8 cellular contexts compared by ENCODE assay signal in genomic region chr4:183905593-183906485, GRCh38. TPM values are rescaled to one million over a fixed set of nuclear protein-coding genes. Genes with fewer than 3 reads are reported as not detected.
A peak's percentile ranks its signal among the peaks of the same experiment; 100 is the strongest.
DNase-seq lines count a peak whose midpoint lies in the region; ATAC-seq and TF ChIP-seq lines count a peak whose summit lies in the region.

No MANE protein-coding gene starts in this region.

- TF ChIP-seq CTCF in esophagus muscularis mucosa (IDR thresholded peaks at IDR 0.05) (no peak), mucosa of descending colon (IDR thresholded peaks at IDR 0.05) (no peak), type B pancreatic cell (conservative IDR thresholded peaks at IDR 0.05) (no peak)

- H3K36me3 ChIP-seq in esophagus muscularis mucosa (no peaks in the 10 kb centered on the region), mucosa of descending colon (ENCODE audit: low read depth) (no peaks in the 10 kb centered on the region)

- TF ChIP-seq POLR2A in esophagus muscularis mucosa (IDR thresholded peaks at IDR 0.05; ENCODE audit: low read depth), result no peak

- ATAC-seq in SK-N-SH treated with all-trans-retinoic acid at 6 μM for 48 hours (peak; percentile 73), mucosa of descending colon (peak; percentile 60), HG02981 (IDR thresholded peaks at IDR 0.05; ENCODE audit: unreplicated experiment) (no peak), HG02588 (IDR thresholded peaks at IDR 0.05; ENCODE audit: unreplicated experiment) (no peak)

- no peaks in the 10 kb centered on the region for H3K27me3 ChIP-seq in esophagus muscularis mucosa

- H3K4me3 ChIP-seq in esophagus muscularis mucosa (peak overlapping the region; percentile 65 to 73 (median 71)), mucosa of descending colon (peak overlapping the region; percentile 9)

- H3K27me3 Mint-ChIP-seq in type B pancreatic cell, result peaks cover 33% of the 10 kb centered on the region

- TF ChIP-seq EP300 in esophagus muscularis mucosa (IDR thresholded peaks at IDR 0.05), result no peak

- peak overlapping the region; percentile 88 for H3K4me3 Mint-ChIP-seq in type B pancreatic cell

- H3K36me3 Mint-ChIP-seq in type B pancreatic cell, result peaks cover 8% of the 10 kb centered on the region

- DNase-seq in stimulated activated CD4-positive, alpha-beta T cell treated with anti-CD3 and anti-CD28 coated beads, Interleukin-15, amount 100 ng/mL, for 24 hours, result peak; percentile 24
- no peak for DNase-seq in stimulated activated CD4-positive, alpha-beta T cell treated with anti-CD3 and anti-CD28 coated beads, Interleukin-1b, Interleukin-23, amount 100 ng/mL, for 48 hours
- no peak for DNase-seq in esophagus muscularis mucosa (ENCODE audit: extremely low spot score)
- peak in 2 of 3 donors; percentile 32 to 48 for DNase-seq in mucosa of descending colon
- DNase-seq in type B pancreatic cell (ENCODE audit: extremely low spot score, unreplicated experiment), result peak; percentile 73

- peak overlapping the region; percentile 35 for H3K27ac Mint-ChIP-seq in type B pancreatic cell

- under 1% methylated on average over 25 of the region's 93 CpGs for WGBS in esophagus muscularis mucosa

- H3K27ac ChIP-seq in esophagus muscularis mucosa (replicated peaks in 1 of 4), result peak overlapping the region; percentile 61 to 79 (median 65)

- H3K9me3 ChIP-seq in esophagus muscularis mucosa (no peaks in the 10 kb centered on the region), mucosa of descending colon (no peaks in the 10 kb centered on the region)

- peaks cover 5% of the 10 kb centered on the region for H3K9me3 Mint-ChIP-seq in type B pancreatic cell

- intact Hi-C loops in esophagus muscularis mucosa (cut with DNase I), result no loop called here
- intact Hi-C loops in mucosa of descending colon (cut with DNase I, micrococcal nuclease), result no loop called here

- H3K4me1 Mint-ChIP-seq in type B pancreatic cell (ENCODE audit: unreplicated experiment), result peaks cover 32% of the 10 kb centered on the region

- H3K4me1 ChIP-seq in esophagus muscularis mucosa (peaks cover 11 to 32% (median 30%) of the 10 kb centered on the region in 4 donors), mucosa of descending colon (ENCODE audit: low read depth) (peaks cover 4% of the 10 kb centered on the region)

TF ChIP-seq in SK-N-SH treated with all-trans-retinoic acid at 6 μM for 48 hours, 23 proteins besides CTCF, POLR2A, EP300 and RAD21:
- TF ChIP-seq TSHZ2 (CRISPR knock-in tag; IDR thresholded peaks at IDR 0.05) (peak; percentile 27; the same call in 1 of the 2 replicates), CSDC2 (CRISPR knock-in tag; IDR thresholded peaks at IDR 0.05) (no peak)

RNA-seq across cellular contexts. Expression of gene STOX2, which starts 0.7 kb away (rescaled TPM):
- total RNA-seq in esophagus muscularis mucosa (10 to 100 TPM in 2 of 4 donors, 1 to 10 TPM in 2; 7.0 to 11.7 (median 10.5) TPM), mucosa of descending colon (10 to 100 TPM in 1 of 3 donors, 1 to 10 TPM in 2; 2.7 to 10.9 (median 4.3) TPM), type B pancreatic cell (ENCODE audit: low replicate concordance) (16.6 and 16.7 TPM in 2 replicates)

Comparison
In these comparisons a context has a peak if more than half of its experiments do, and no peak if none do; other contexts are left out.
1. DNase-seq: peak in stimulated activated CD4-positive, alpha-beta T cell treated with anti-CD3 and anti-CD28 coated beads, Interleukin-15, amount 100 ng/mL, for 24 hours (single experiment), mucosa of descending colon (2 of 3) and type B pancreatic cell (single experiment); none in stimulated activated CD4-positive, alpha-beta T cell treated with anti-CD3 and anti-CD28 coated beads, Interleukin-1b, Interleukin-23, amount 100 ng/mL, for 48 hours (single experiment) and esophagus muscularis mucosa (single experiment).
2. ATAC-seq: peak in SK-N-SH treated with all-trans-retinoic acid at 6 μM for 48 hours (single experiment) and mucosa of descending colon (single experiment); none in HG02981 (single experiment) and HG02588 (single experiment).